Comparison of ENCODE assay signal across 1 cellular context in the genomic region with DNA sequence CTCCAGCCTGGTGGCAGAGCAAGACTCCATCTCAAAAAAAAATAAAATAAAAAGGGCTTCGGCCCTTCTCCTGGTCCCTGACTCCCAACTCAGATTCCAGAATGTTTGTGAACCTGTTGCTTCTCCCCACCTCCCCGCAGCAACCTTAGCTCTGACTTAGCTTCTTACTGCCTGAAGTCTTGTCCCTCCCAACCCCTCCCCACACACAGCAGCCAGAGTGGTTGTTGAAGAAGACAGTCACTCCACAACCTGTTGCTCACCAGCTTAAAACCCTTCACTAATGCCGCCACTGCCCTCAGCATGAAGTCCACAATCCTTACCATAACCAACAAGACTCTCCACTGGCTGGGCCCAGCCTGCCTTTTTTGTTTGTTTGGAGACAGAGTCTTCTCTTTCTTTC.
TF ChIP-seq lines count a peak whose summit lies in the region.

No MANE protein-coding gene starts in this region.

TF ChIP-seq in HEK293, 187 proteins besides CTCF, POLR2A, EP300 and RAD21:
- TF ChIP-seq SCRT1 (tag by site-specific recombination; IDR thresholded peaks at IDR 0.05; ENCODE audit: borderline replicate concordance): peak; percentile 44; the same call in 1 of the 2 replicates
- TF ChIP-seq ZNF514 (tag by site-specific recombination; IDR thresholded peaks at IDR 0.05): no peak
- TF ChIP-seq SCRT2 (tag by site-specific recombination; IDR thresholded peaks at IDR 0.05): peak; percentile 92
